ENCODE assay signal across 8 cellular contexts in the genomic region with DNA sequence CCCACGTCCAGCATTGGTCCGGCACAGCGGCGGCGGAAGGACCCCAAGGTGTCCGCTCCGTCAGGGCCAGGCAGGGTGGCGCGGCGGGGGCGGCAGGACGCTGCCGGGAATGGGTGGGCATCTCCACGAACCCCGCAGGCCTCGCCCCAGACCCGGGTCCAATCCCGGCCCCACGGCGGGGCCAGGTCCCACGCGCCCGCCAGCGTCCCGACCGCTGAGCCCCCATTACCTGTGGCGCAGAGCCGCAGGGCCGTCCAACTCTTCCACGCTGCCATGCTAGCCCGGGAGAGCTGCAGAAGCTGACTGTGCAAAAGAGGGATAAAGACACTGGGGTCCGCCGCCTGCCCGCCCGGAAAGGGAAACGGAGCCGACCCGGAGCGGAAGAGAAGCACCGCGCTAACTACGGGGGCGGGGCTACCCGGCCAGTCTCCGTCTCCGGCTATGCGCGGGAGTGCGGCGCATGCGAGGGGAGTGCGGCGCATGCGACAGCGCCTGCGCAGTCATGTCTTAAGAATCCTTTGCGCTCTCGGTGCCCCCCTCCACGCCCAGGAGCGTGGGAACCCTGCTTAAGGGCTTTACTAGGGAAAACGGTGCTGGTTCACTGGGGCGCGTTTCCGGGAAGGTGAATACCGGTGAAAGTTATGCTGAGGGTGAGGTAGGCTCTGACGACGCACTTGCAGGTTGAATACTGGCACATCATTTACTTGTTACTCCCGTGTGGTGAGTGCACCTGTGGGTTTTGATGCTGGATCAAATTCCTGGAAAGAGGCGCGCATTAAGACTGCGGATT. TPM values are rescaled to one million over a fixed set of nuclear protein-coding genes. Genes with fewer than 3 reads are reported as not detected.
A peak's percentile ranks its signal among the peaks of the same experiment; 100 is the strongest.
DNase-seq lines count a peak whose midpoint lies in the region; ATAC-seq and TF ChIP-seq lines count a peak whose summit lies in the region.

A gene with protein sequence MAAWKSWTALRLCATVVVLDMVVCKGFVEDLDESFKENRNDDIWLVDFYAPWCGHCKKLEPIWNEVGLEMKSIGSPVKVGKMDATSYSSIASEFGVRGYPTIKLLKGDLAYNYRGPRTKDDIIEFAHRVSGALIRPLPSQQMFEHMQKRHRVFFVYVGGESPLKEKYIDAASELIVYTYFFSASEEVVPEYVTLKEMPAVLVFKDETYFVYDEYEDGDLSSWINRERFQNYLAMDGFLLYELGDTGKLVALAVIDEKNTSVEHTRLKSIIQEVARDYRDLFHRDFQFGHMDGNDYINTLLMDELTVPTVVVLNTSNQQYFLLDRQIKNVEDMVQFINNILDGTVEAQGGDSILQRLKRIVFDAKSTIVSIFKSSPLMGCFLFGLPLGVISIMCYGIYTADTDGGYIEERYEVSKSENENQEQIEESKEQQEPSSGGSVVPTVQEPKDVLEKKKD (minus strand): TSS at position 402 of the 790 bp plus-strand sequence. CDS start 127 bp downstream, at position 275.

- peak within 1 kb of the TSS; percentile 91 to 97 for H3K4me3 Mint-ChIP-seq in effector memory CD8-positive, alpha-beta T cell
- H3K4me3 Mint-ChIP-seq in memory B cell: peak within 1 kb of the TSS; percentile 95

- H3K27ac Mint-ChIP-seq in effector memory CD8-positive, alpha-beta T cell: peak within 1 kb of the TSS; percentile 92 to 95
- H3K27ac Mint-ChIP-seq in memory B cell: peak within 1 kb of the TSS; percentile 45

- H3K9me3 Mint-ChIP-seq in effector memory CD8-positive, alpha-beta T cell: no peaks in the 10 kb centered on the region
- no peaks in the 10 kb centered on the region for H3K9me3 Mint-ChIP-seq in memory B cell

- peaks cover 22 to 36% of the 10 kb centered on the region in 2 donors for H3K4me1 Mint-ChIP-seq in effector memory CD8-positive, alpha-beta T cell (ENCODE audit: low read depth in 2 of 2)
- H3K4me1 Mint-ChIP-seq in memory B cell: peaks cover 17% of the 10 kb centered on the region

- H3K27me3 Mint-ChIP-seq in effector memory CD8-positive, alpha-beta T cell: no peaks in the 10 kb centered on the region
- no peaks in the 10 kb centered on the region for H3K27me3 Mint-ChIP-seq in memory B cell

- peak; percentile 76 for DNase-seq in CMK (ENCODE audit: low read depth)
- DNase-seq in GM20000 (ENCODE audit: low spot score): peak; percentile 97
- peak; percentile 83 for DNase-seq in HT-29 (ENCODE audit: low spot score)
- DNase-seq in NOMO-1 (lab: John Stamatoyannopoulos, UW; ENCODE audit: unreplicated experiment in 2 of 2): peak; percentile 87 to 90
- DNase-seq in effector memory CD8-positive, alpha-beta T cell: peak; percentile 88 to 91 (median 88)
- DNase-seq in memory B cell (ENCODE audit: low spot score in 2 of 2): peak; percentile 78 to 86
- DNase-seq in stimulated activated CD8-positive, alpha-beta memory T cell treated with anti-CD3 and anti-CD28 coated beads, Interleukin-12 subunit alpha, Interleukin-12 subunit beta, amount 100 ng/mL, for 24 hours (ENCODE audit: extremely low read depth): peak; percentile 91

- ATAC-seq in effector memory CD8-positive, alpha-beta T cell (replicated peaks): peak; percentile 97
- peak; percentile 97 for ATAC-seq in memory B cell (ENCODE audit: low read depth)

- no peak for TF ChIP-seq CTCF in GM20000 (IDR thresholded peaks at IDR 0.05; ENCODE audit: extremely low read depth, missing control alignments)

- POLR2A ChIA-PET in activated CD8-positive, alpha-beta memory T cell treated with anti-CD3 and anti-CD28 coated beads for 36 hours (lab: Charles Lee): no interaction called here

- peaks cover 29% of the 10 kb centered on the region for H3K36me3 Mint-ChIP-seq in effector memory CD8-positive, alpha-beta T cell (ENCODE audit: insufficient read depth)
- peaks cover 6% of the 10 kb centered on the region for H3K36me3 Mint-ChIP-seq in memory B cell

- CTCF ChIA-PET in activated CD8-positive, alpha-beta memory T cell treated with anti-CD3 and anti-CD28 coated beads for 36 hours (lab: Charles Lee): interaction anchor here (0.5 kb wide), 1 partner anchor 1442 kb away, joined by 4 read pairs; no protein-coding TSS in a partner anchor

RNA-seq across cellular contexts. Expression of the gene that starts here (rescaled TPM):
- 6.7 and 16.2 TPM in 2 replicates for total RNA-seq in HT-29 (2014; rRNA removed; shearing (Covaris generic))
- 10 to 100 TPM; 44.5 to 45.7 TPM for total RNA-seq in activated CD8-positive, alpha-beta memory T cell treated with anti-CD3 and anti-CD28 coated beads for 36 hours

Comparison
In these comparisons a context has a peak if more than half of its experiments do, and no peak if none do; other contexts are left out.
1. Peak in every context shown above with its lines: DNase-seq and ATAC-seq.